In genomic region chr17:35605753-35606152, GRCh38 we compare ENCODE assay signal across 1 cellular context.
TF ChIP-seq lines count a peak whose summit lies in the region.

No MANE protein-coding gene starts in this region.

TF ChIP-seq in IMR-90, 13 proteins besides CTCF, POLR2A, EP300 and RAD21:
- TF ChIP-seq CHD1 (IDR thresholded peaks at IDR 0.05; ENCODE audit: low read depth, low read length) = no peak
- peak; percentile 72; the same call in 1 of the 2 replicates for TF ChIP-seq MXI1 (IDR thresholded peaks at IDR 0.05; ENCODE audit: borderline replicate concordance, low read depth, low read length)
- TF ChIP-seq FOS (IDR thresholded peaks at IDR 0.05; ENCODE audit: low read depth, low read length) = no peak
- TF ChIP-seq BHLHE40 (IDR thresholded peaks at IDR 0.05; ENCODE audit: low read depth, low read length) = no peak
TF ChIP-seq in IMR-90: peak in this region for 1.
